ENCODE assay signal across 11 cellular contexts in genomic region chr12:122368361-122369073, GRCh38. TPM values are rescaled to one million over a fixed set of nuclear protein-coding genes. Genes with fewer than 3 reads are reported as not detected.
DNase-seq lines count a peak whose midpoint lies in the region; ATAC-seq and TF ChIP-seq lines count a peak whose summit lies in the region.
"Had no signal": no experiment of that assay in that cellular context is flagged by ENCODE, and none has a peak within 500 bp of the region (broad histone marks: within the 10 kb centered on the region; RNA-seq: fewer than 3 reads in every experiment).

No MANE protein-coding gene starts in this region.

- TF ChIP-seq CTCF in esophagus muscularis mucosa (IDR thresholded peaks at IDR 0.05) = no peak

- peaks cover 30 to 88% (median 76%) of the 10 kb centered on the region in 4 donors for H3K4me1 ChIP-seq in esophagus muscularis mucosa

- H3K4me3 ChIP-seq in esophagus muscularis mucosa = no peak overlapping the region

- no peak for TF ChIP-seq POLR2A in esophagus muscularis mucosa (IDR thresholded peaks at IDR 0.05; ENCODE audit: low read depth)

- peak overlapping the region; percentile 82 to 90 (median 86) for H3K27ac ChIP-seq in esophagus muscularis mucosa (replicated peaks in 1 of 4)
- H3K27ac ChIP-seq: HL-60 had no signal

- H3K27me3 ChIP-seq in esophagus muscularis mucosa = no peaks in the 10 kb centered on the region

- no peaks in the 10 kb centered on the region for H3K9me3 ChIP-seq in esophagus muscularis mucosa

- peak; percentile 20 for ATAC-seq in sciatic nerve
- ATAC-seq in GM18861 (IDR thresholded peaks at IDR 0.05; ENCODE audit: unreplicated experiment) = no peak
- ATAC-seq in GM18868 (IDR thresholded peaks at IDR 0.05; ENCODE audit: unreplicated experiment) = no peak

- no peak for TF ChIP-seq EP300 in esophagus muscularis mucosa (IDR thresholded peaks at IDR 0.05)

- H3K36me3 ChIP-seq in esophagus muscularis mucosa = peaks cover 0 to 29% (median 14%) of the 10 kb centered on the region in 4 donors

- WGBS in esophagus muscularis mucosa = 49% methylated on average over 10 of the region's 10 CpGs

- intact Hi-C loops in esophagus muscularis mucosa (cut with DNase I) = no loop called here
- intact Hi-C loops in sciatic nerve (cut with DNase I) = no loop called here

- peak; percentile 56 for DNase-seq in EL
- DNase-seq in NCI-H2227 treated with DMSO at 0.1 percent for 48 hours (lab: John Stamatoyannopoulos, UW) = peak; percentile 93
- no peak for DNase-seq in esophagus muscularis mucosa (ENCODE audit: extremely low spot score)
- DNase-seq in sciatic nerve (ENCODE audit: low spot score) = peak; percentile 14
- DNase-seq in ecto neural progenitor cell (ENCODE audit: low spot score) = no peak
- DNase-seq in activated T-cell treated with anti-CD3 and anti-CD28 coated beads, Interleukin-2, amount 50 U/mL, for 48 hours = no peak
- DNase-seq: foreskin melanocyte; stimulated activated CD4-positive, alpha-beta T cell treated with anti-CD3 and anti-CD28 coated beads, Interleukin-4, amount 100 ng/mL, for 1 hour had no signal

RNA-seq across cellular contexts. Expression of gene CLIP1, which starts 54.0 kb away (rescaled TPM):
- total RNA-seq in esophagus muscularis mucosa (100 to 1,000 TPM; 234 to 263 (median 250) TPM), sciatic nerve (114 TPM)

Comparison
In these comparisons a context has a peak if more than half of its experiments do, and no peak if none do; other contexts are left out.
1. DNase-seq: peak in EL (single experiment), NCI-H2227 treated with DMSO at 0.1 percent for 48 hours (single experiment) and sciatic nerve (single experiment); none in esophagus muscularis mucosa (single experiment), ecto neural progenitor cell (single experiment) and activated T-cell treated with anti-CD3 and anti-CD28 coated beads, Interleukin-2, amount 50 U/mL, for 48 hours (0 of 2).